ENCODE assay signal across 8 cellular contexts in the genomic region with DNA sequence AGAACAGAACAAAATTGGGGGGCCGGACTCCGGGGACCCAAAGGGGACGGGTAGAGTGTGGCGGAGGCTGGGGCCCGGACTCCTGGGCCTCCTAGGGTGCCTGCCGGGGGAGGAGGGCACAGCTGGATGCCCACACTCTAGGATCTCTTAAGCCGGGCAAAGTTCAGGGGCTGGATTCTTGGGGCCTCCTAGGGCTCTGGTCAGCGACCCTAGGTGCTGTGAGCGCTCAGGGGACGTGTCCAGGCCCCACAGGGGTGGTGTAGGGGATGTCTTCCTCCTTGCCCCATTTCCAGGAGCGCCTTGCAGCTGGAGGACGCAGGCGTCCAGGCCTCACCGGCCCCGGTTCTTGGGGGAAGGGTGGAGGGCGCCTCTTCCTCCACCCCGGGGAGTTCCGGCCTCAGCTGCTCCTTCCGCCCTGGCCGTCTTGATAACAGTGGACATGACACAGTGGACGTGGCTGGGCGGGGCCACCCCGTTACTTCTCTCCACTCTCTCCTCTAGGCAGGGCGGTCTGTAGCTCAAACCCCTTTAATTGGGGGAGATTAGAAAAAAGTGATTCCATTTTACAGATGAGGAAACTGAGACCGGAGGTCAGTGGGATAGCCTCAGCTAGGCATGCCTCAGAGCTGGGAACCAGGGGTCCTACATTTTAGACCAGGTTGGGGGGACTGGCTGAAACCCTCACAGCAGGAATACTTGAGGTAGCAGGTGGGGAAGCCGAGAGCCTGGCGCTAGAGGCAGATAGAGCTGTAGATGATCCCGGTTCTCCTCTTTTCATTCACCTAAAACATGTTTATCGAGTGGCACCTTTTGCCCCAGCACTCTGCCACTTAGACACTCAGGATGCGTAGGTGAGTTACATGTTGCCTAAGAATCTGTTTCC. TPM values are rescaled to one million over a fixed set of nuclear protein-coding genes. Genes with fewer than 3 reads are reported as not detected.
DNase-seq lines count a peak whose midpoint lies in the region; ATAC-seq lines count a peak whose summit lies in the region.

No MANE protein-coding gene starts in this region.

- H3K4me3 ChIP-seq in iPS-15b (ENCODE audit: low read depth, low read length) = peak overlapping the region; percentile 75

- no peak for DNase-seq in activated naive CD8-positive, alpha-beta T cell treated with anti-CD3 and anti-CD28 coated beads for 36 hours
- no peak for DNase-seq in NCI-H526 treated with DMSO at 0.1 percent for 48 hours (lab: John Stamatoyannopoulos, UW)
- DNase-seq in activated CD8-positive, alpha-beta memory T cell treated with anti-CD3 and anti-CD28 coated beads, Interleukin-2, amount 50 U/mL, for 4 hours = no peak

- H3K27me3 ChIP-seq in iPS-15b (ENCODE audit: control insufficient read depth, insufficient read depth, low read length) = peaks cover 21% of the 10 kb centered on the region

- peak overlapping the region; percentile 82 for H3K27ac Mint-ChIP-seq in activated naive CD8-positive, alpha-beta T cell treated with anti-CD3 and anti-CD28 coated beads for 36 hours
- H3K27ac Mint-ChIP-seq in stimulated activated naive CD8-positive, alpha-beta T cell treated with anti-CD3 and anti-CD28 coated beads, Interleukin-15, Interleukin-2, amounts not matched to agents 100 ng/mL and 50 ng/mL, for 24 hours = peak overlapping the region; percentile 72

- peak overlapping the region; percentile 54 for H3K9ac ChIP-seq in iPS-15b (ENCODE audit: low read depth, low read length)

- no peaks in the 10 kb centered on the region for H3K4me1 ChIP-seq in iPS-15b (ENCODE audit: control insufficient read depth, insufficient read depth, low read length)

- H3K9me3 ChIP-seq in iPS-15b (ENCODE audit: control insufficient read depth, insufficient read depth, low read length) = no peaks in the 10 kb centered on the region

- H3K36me3 ChIP-seq in iPS-15b (ENCODE audit: control insufficient read depth, insufficient read depth, low read length) = peaks cover 6% of the 10 kb centered on the region

- peaks cover 6% of the 10 kb centered on the region for H3K36me3 Mint-ChIP-seq in activated naive CD8-positive, alpha-beta T cell treated with anti-CD3 and anti-CD28 coated beads for 36 hours
- peaks cover 11% of the 10 kb centered on the region for H3K36me3 Mint-ChIP-seq in stimulated activated naive CD8-positive, alpha-beta T cell treated with anti-CD3 and anti-CD28 coated beads, Interleukin-15, Interleukin-2, amounts not matched to agents 100 ng/mL and 50 ng/mL, for 24 hours (ENCODE audit: low read depth)

- no peaks in the 10 kb centered on the region for H3K9me3 Mint-ChIP-seq in activated naive CD8-positive, alpha-beta T cell treated with anti-CD3 and anti-CD28 coated beads for 36 hours
- no peaks in the 10 kb centered on the region for H3K9me3 Mint-ChIP-seq in stimulated activated naive CD8-positive, alpha-beta T cell treated with anti-CD3 and anti-CD28 coated beads, Interleukin-15, Interleukin-2, amounts not matched to agents 100 ng/mL and 50 ng/mL, for 24 hours

- ATAC-seq in GM18502 (IDR thresholded peaks at IDR 0.05; ENCODE audit: poor library complexity, unreplicated experiment) = peak; percentile 28
- peak; percentile 15 for ATAC-seq in HG03520 (IDR thresholded peaks at IDR 0.05; ENCODE audit: unreplicated experiment)
- ATAC-seq in GM19351 (IDR thresholded peaks at IDR 0.05; ENCODE audit: unreplicated experiment) = no peak

- H3K4me3 Mint-ChIP-seq in activated naive CD8-positive, alpha-beta T cell treated with anti-CD3 and anti-CD28 coated beads for 36 hours = peak overlapping the region; percentile 85
- H3K4me3 Mint-ChIP-seq in stimulated activated naive CD8-positive, alpha-beta T cell treated with anti-CD3 and anti-CD28 coated beads, Interleukin-15, Interleukin-2, amounts not matched to agents 100 ng/mL and 50 ng/mL, for 24 hours = peak overlapping the region; percentile 82

- H3K4me1 Mint-ChIP-seq in activated naive CD8-positive, alpha-beta T cell treated with anti-CD3 and anti-CD28 coated beads for 36 hours = peaks cover 9% of the 10 kb centered on the region
- H3K4me1 Mint-ChIP-seq in stimulated activated naive CD8-positive, alpha-beta T cell treated with anti-CD3 and anti-CD28 coated beads, Interleukin-15, Interleukin-2, amounts not matched to agents 100 ng/mL and 50 ng/mL, for 24 hours (ENCODE audit: low read depth) = peaks cover 28% of the 10 kb centered on the region

- no peaks in the 10 kb centered on the region for H3K27me3 Mint-ChIP-seq in activated naive CD8-positive, alpha-beta T cell treated with anti-CD3 and anti-CD28 coated beads for 36 hours
- H3K27me3 Mint-ChIP-seq in stimulated activated naive CD8-positive, alpha-beta T cell treated with anti-CD3 and anti-CD28 coated beads, Interleukin-15, Interleukin-2, amounts not matched to agents 100 ng/mL and 50 ng/mL, for 24 hours = no peaks in the 10 kb centered on the region

RNA-seq across cellular contexts. Expression of a gene that starts 0.7 kb away (rescaled TPM):
- 10 to 100 TPM; 73.3 to 73.5 TPM for total RNA-seq in activated naive CD8-positive, alpha-beta T cell treated with anti-CD3 and anti-CD28 coated beads for 36 hours

RNA-seq across cellular contexts. Expression of a gene that starts 4.1 kb away (rescaled TPM):
- total RNA-seq in activated naive CD8-positive, alpha-beta T cell treated with anti-CD3 and anti-CD28 coated beads for 36 hours = 1 to 10 TPM in 1 of 2 experiments, under 1 TPM in 1; 0.99 to 1.4 TPM

RNA-seq across cellular contexts. Expression of a gene that starts 8.0 kb away (rescaled TPM):
- 10 to 100 TPM; 83.7 to 86.0 TPM for total RNA-seq in activated naive CD8-positive, alpha-beta T cell treated with anti-CD3 and anti-CD28 coated beads for 36 hours

RNA-seq across cellular contexts. Expression of a gene that starts 8.3 kb away (rescaled TPM):
- total RNA-seq in activated naive CD8-positive, alpha-beta T cell treated with anti-CD3 and anti-CD28 coated beads for 36 hours = 10 to 100 TPM; 44.0 to 45.8 TPM

RNA-seq across cellular contexts. Expression of a gene that starts 31.2 kb away (rescaled TPM):
- total RNA-seq in activated naive CD8-positive, alpha-beta T cell treated with anti-CD3 and anti-CD28 coated beads for 36 hours = not detected
